Comparison of ENCODE assay signal across 14 cellular contexts in genomic region chr17:57876866-57877237, GRCh38. TPM values are rescaled to one million over a fixed set of nuclear protein-coding genes. Genes with fewer than 3 reads are reported as not detected.
DNase-seq lines count a peak whose midpoint lies in the region; ATAC-seq and TF ChIP-seq lines count a peak whose summit lies in the region.
"Had no signal": no experiment of that assay in that cellular context is flagged by ENCODE, and none has a peak within 500 bp of the region (broad histone marks: within the 10 kb centered on the region; RNA-seq: fewer than 3 reads in every experiment).

No MANE protein-coding gene starts in this region.

- H3K4me3 ChIP-seq in SK-N-MC, result 0 out of 2 replicates have a peak overlapping the region, but pooled peaks have one; percentile 6
- H3K4me3 ChIP-seq in gastrocnemius medialis, result no peak overlapping the region
- H3K4me3 ChIP-seq: ascending aorta had no signal

- H4K8ac ChIP-seq in H9 (replicated peaks; ENCODE audit: insufficient read length, low read depth, low read length), result no peak overlapping the region

- no peak overlapping the region for H3K4ac ChIP-seq in H9 (ENCODE audit: low read depth, low read length)

- H2AK5ac ChIP-seq in H9 (ENCODE audit: insufficient read length, low read length), result no peak overlapping the region

- H2BK5ac ChIP-seq in H9 (ENCODE audit: insufficient read length, low read length), result no peak overlapping the region

- no peak overlapping the region for H3K9ac ChIP-seq in H9 (ENCODE audit: extremely low read depth, insufficient read length, low read length)
- no peak overlapping the region for H3K9ac ChIP-seq in SK-N-MC (ENCODE audit: insufficient read length)

- H3K27me3 ChIP-seq in H9 (ENCODE audit: insufficient read depth, low read length), result no peaks in the 10 kb centered on the region; the same call in 1 of the 2 replicates
- H3K27me3 ChIP-seq in gastrocnemius medialis, result no peaks in the 10 kb centered on the region
- H3K27me3 ChIP-seq: ascending aorta had no signal

- H3K27ac ChIP-seq in H9 (ENCODE audit: insufficient read length, low read depth, low read length) (no peak overlapping the region), SK-N-MC (peak overlapping the region; percentile 98), gastrocnemius medialis (peak overlapping the region; percentile 72 to 84 (median 76))

- peaks cover 3% of the 10 kb centered on the region for H3K23me2 ChIP-seq in H9 (ENCODE audit: insufficient read length, low read depth, low read length, poor library complexity, severe bottlenecking)

- H3T11ph ChIP-seq in H9 (ENCODE audit: low read length), result no peak overlapping the region

- H2AFZ ChIP-seq in H9 (ENCODE audit: low read length), result no peak overlapping the region

- peaks cover 67 to 71% of the 10 kb centered on the region in 2 experiments for H3K4me1 Mint-ChIP-seq in H9

- H2BK20ac ChIP-seq in H9 (ENCODE audit: low read depth, low read length, poor library complexity, severe bottlenecking), result no peak overlapping the region

- H3K56ac ChIP-seq in H9 (ENCODE audit: insufficient read length, low read depth, low read length), result no peak overlapping the region

- intact Hi-C loops in gastrocnemius medialis (cut with DNase I; ENCODE audit: low total_unique reads), result no loop called here

- H2BK12ac ChIP-seq in H9 (ENCODE audit: insufficient read length, low read depth, low read length), result no peak overlapping the region

- no peak overlapping the region for H3K23ac ChIP-seq in H9 (ENCODE audit: insufficient read length, low read depth, low read length)

- no CpG with 5 or more reads among the region's 2 CpGs for WGBS in H9 (ENCODE audit: extremely low coverage, insufficient read length, low lambda C conversion rate)

- no peak overlapping the region for H3K14ac ChIP-seq in H9 (ENCODE audit: insufficient read depth, low read length)

- TF ChIP-seq POLR2A in gastrocnemius medialis (IDR thresholded peaks at IDR 0.05), result no peak

- no peak overlapping the region for H3K18ac ChIP-seq in H9 (ENCODE audit: insufficient read length, low read depth, low read length)

- no peaks in the 10 kb centered on the region for H3K79me1 ChIP-seq in H9 (ENCODE audit: insufficient read depth, low read depth, low read length, poor library complexity, severe bottlenecking)

- peaks cover 0 to 4% (median 2%) of the 10 kb centered on the region in 3 experiments; a peak in 1 of 7 replicates for H3K36me3 Mint-ChIP-seq in H9 (ENCODE audit: insufficient read depth in 1 of 3, low read depth in 3 of 3)
- H3K36me3 Mint-ChIP-seq: stimulated activated effector memory CD8-positive, alpha-beta T cell treated with anti-CD3 and anti-CD28 coated beads, Interleukin-12 subunit alpha, Interleukin-12 subunit beta, amount 100 ng/mL, for 72 hours; T-cell had no signal

- no peaks in the 10 kb centered on the region for H3K79me2 ChIP-seq in H9 (ENCODE audit: insufficient read depth, low read length)

- peaks cover 73% of the 10 kb centered on the region for H3K27me3 Mint-ChIP-seq in H9 (ENCODE audit: low read depth)

- H3K36me3 ChIP-seq in SK-N-MC (ENCODE audit: insufficient read depth, low read length) (peaks cover 8% of the 10 kb centered on the region), gastrocnemius medialis (peaks cover 0 to 9% of the 10 kb centered on the region in 2 donors)

- H3K27ac Mint-ChIP-seq in H9, result no peak overlapping the region
- H3K27ac Mint-ChIP-seq: activated CD4-positive, alpha-beta T cell treated with anti-CD3 and anti-CD28 coated beads, Interleukin-2, amount 10 ng/mL, durations not matched to agents 24 days and 14 days; activated T-helper 1 cell treated with anti-CD3 and anti-CD28 coated beads, Interleukin-12 subunit alpha, Interleukin-12 subunit beta, Interleukin-2, Interleukin-4 antibody, amounts not matched to agents 30 ng/mL and 10 ng/mL and 1 ng/mL, durations not matched to agents 14 hours and 24 hours and 36 hours; stimulated activated effector memory CD8-positive, alpha-beta T cell treated with anti-CD3 and anti-CD28 coated beads, Interleukin-12 subunit alpha, Interleukin-12 subunit beta, amount 100 ng/mL, for 72 hours; T-cell had no signal

- peaks cover 4% of the 10 kb centered on the region for H4K20me1 ChIP-seq in H9 (ENCODE audit: control insufficient read depth, insufficient read depth, insufficient read length)

- H4K5ac ChIP-seq in H9 (ENCODE audit: insufficient read length, low read depth, low read length), result no peak overlapping the region

- TF ChIP-seq CTCF in H9 (conservative IDR thresholded peaks at IDR 0.05), result no peak
- no peak for TF ChIP-seq CTCF in gastrocnemius medialis (IDR thresholded peaks at IDR 0.05 in 4 of 5, conservative IDR thresholded peaks at IDR 0.05 in 1 of 5)

- H3K4me2 ChIP-seq in H9 (ENCODE audit: insufficient read depth, insufficient read length, low read length), result no peak overlapping the region

- H3K9me3 Mint-ChIP-seq in H9, result no peaks in the 10 kb centered on the region
- H3K9me3 Mint-ChIP-seq: activated CD4-positive, alpha-beta T cell treated with anti-CD3 and anti-CD28 coated beads, Interleukin-2, amount 10 ng/mL, durations not matched to agents 24 days and 14 days; activated T-helper 1 cell treated with anti-CD3 and anti-CD28 coated beads, Interleukin-12 subunit alpha, Interleukin-12 subunit beta, Interleukin-2, Interleukin-4 antibody, amounts not matched to agents 30 ng/mL and 10 ng/mL and 1 ng/mL, durations not matched to agents 14 hours and 24 hours and 36 hours; stimulated activated effector memory CD8-positive, alpha-beta T cell treated with anti-CD3 and anti-CD28 coated beads, Interleukin-12 subunit alpha, Interleukin-12 subunit beta, amount 100 ng/mL, for 72 hours; T-cell had no signal

- H3K4me3 Mint-ChIP-seq in H9, result no peak overlapping the region
- H3K4me3 Mint-ChIP-seq: activated CD4-positive, alpha-beta T cell treated with anti-CD3 and anti-CD28 coated beads, Interleukin-2, amount 10 ng/mL, durations not matched to agents 24 days and 14 days; activated T-helper 1 cell treated with anti-CD3 and anti-CD28 coated beads, Interleukin-12 subunit alpha, Interleukin-12 subunit beta, Interleukin-2, Interleukin-4 antibody, amounts not matched to agents 30 ng/mL and 10 ng/mL and 1 ng/mL, durations not matched to agents 14 hours and 24 hours and 36 hours; stimulated activated effector memory CD8-positive, alpha-beta T cell treated with anti-CD3 and anti-CD28 coated beads, Interleukin-12 subunit alpha, Interleukin-12 subunit beta, amount 100 ng/mL, for 72 hours had no signal

- H2BK120ac ChIP-seq in H9 (ENCODE audit: low read depth, low read length, poor library complexity, severe bottlenecking), result no peak overlapping the region

- H2BK15ac ChIP-seq in H9 (ENCODE audit: low read depth, low read length), result no peak overlapping the region

- in situ Hi-C loops in gastrocnemius medialis (cut with MboI; ENCODE audit: low sequenced_read_pairs in 4 of 4), result no loop called here

- peaks cover 33% of the 10 kb centered on the region for H3K4me1 ChIP-seq in H9 (ENCODE audit: insufficient read depth, low read length)
- H3K4me1 ChIP-seq in gastrocnemius medialis, result peaks cover 69 to 83% of the 10 kb centered on the region in 2 donors

- no peak for DNase-seq in H9
- no peak for DNase-seq in SK-N-MC (ENCODE audit: low read depth, low spot score)
- peak; percentile 75 for DNase-seq in foreskin melanocyte
- no peak for DNase-seq in gastrocnemius medialis
- no peak for DNase-seq in activated CD4-positive, CD25-positive, alpha-beta regulatory T cell (lab: John Stamatoyannopoulos, UW)
- DNase-seq in LoVo (ENCODE audit: low spot score), result no peak
- DNase-seq in NCI-H82 treated with DMSO at 0.1 percent for 48 hours (lab: John Stamatoyannopoulos, UW; ENCODE audit: unreplicated experiment), result no peak
- DNase-seq: activated CD4-positive, alpha-beta T cell treated with anti-CD3 and anti-CD28 coated beads, Interleukin-2, amount 10 ng/mL, durations not matched to agents 24 days and 14 days; C1 segment of cervical spinal cord; T-cell had no signal

- H3K9me3 ChIP-seq in H9 (ENCODE audit: control insufficient read depth, low read depth, low read length), result no peaks in the 10 kb centered on the region
- no peaks in the 10 kb centered on the region for H3K9me3 ChIP-seq in SK-N-MC (ENCODE audit: low read depth, low read length)
- H3K9me3 ChIP-seq in gastrocnemius medialis, result no peaks in the 10 kb centered on the region
- H3K9me3 ChIP-seq: ascending aorta had no signal

- H4K91ac ChIP-seq in H9 (ENCODE audit: insufficient read length, low read depth, low read length), result peak overlapping the region; percentile 63

- ATAC-seq in gastrocnemius medialis, result no peak
- no peak for ATAC-seq in HG03025 (IDR thresholded peaks at IDR 0.05; ENCODE audit: low FRiP score, unreplicated experiment)
- ATAC-seq: stimulated activated effector memory CD8-positive, alpha-beta T cell treated with anti-CD3 and anti-CD28 coated beads, Interleukin-12 subunit alpha, Interleukin-12 subunit beta, amount 100 ng/mL, for 72 hours; T-cell had no signal

RNA-seq across cellular contexts. Expression of gene MRPS23, which starts 27.0 kb away (rescaled TPM):
- total RNA-seq in H9 (2021) (62.0 and 65.9 TPM in 2 replicates), gastrocnemius medialis (10 to 100 TPM; 24.3 to 47.2 (median 35.5) TPM)
